Comparison of ENCODE assay signal across 12 cellular contexts in genomic region chrY:21240206-21240605, GRCh38.
A peak's percentile ranks its signal among the peaks of the same experiment; 100 is the strongest.
DNase-seq lines count a peak whose midpoint lies in the region; ATAC-seq and TF ChIP-seq lines count a peak whose summit lies in the region.
"Had no signal": no experiment of that assay in that cellular context is flagged by ENCODE, and none has a peak within 500 bp of the region (broad histone marks: within the 10 kb centered on the region; RNA-seq: fewer than 3 reads in every experiment).

No MANE protein-coding gene starts in this region.

- no peak for TF ChIP-seq CTCF in CD14-positive monocyte (IDR thresholded peaks at IDR 0.05)

- ATAC-seq in GM19452 (IDR thresholded peaks at IDR 0.05; ENCODE audit: unreplicated experiment), result peak; percentile 98
- ATAC-seq in HG03469 (IDR thresholded peaks at IDR 0.05; ENCODE audit: unreplicated experiment), result peak; percentile 97
- no peak for ATAC-seq in HG02852 (IDR thresholded peaks at IDR 0.05; ENCODE audit: unreplicated experiment)
- ATAC-seq in GM18867 (IDR thresholded peaks at IDR 0.05; ENCODE audit: unreplicated experiment), result no peak

- peaks cover 25% of the 10 kb centered on the region for H3K4me1 Mint-ChIP-seq in CD14-positive monocyte
- peaks cover 55% of the 10 kb centered on the region for H3K4me1 Mint-ChIP-seq in activated naive CD4-positive, alpha-beta T cell treated with anti-CD3 and anti-CD28 coated beads for 36 hours (ENCODE audit: low read depth)

- no peaks in the 10 kb centered on the region for H3K27me3 Mint-ChIP-seq in CD14-positive monocyte (ENCODE audit: low read depth in 3 of 3)
- H3K27me3 Mint-ChIP-seq in activated naive CD4-positive, alpha-beta T cell treated with anti-CD3 and anti-CD28 coated beads for 36 hours (ENCODE audit: low read depth), result no peaks in the 10 kb centered on the region

- DNase-seq in CD14-positive monocyte (ENCODE audit: low spot score) (peak; percentile 56), NOMO-1 (lab: John Stamatoyannopoulos, UW; ENCODE audit: unreplicated experiment in 2 of 2) (no peak)
- peak; percentile 54 for DNase-seq in activated naive CD4-positive, alpha-beta T cell treated with anti-CD3 and anti-CD28 coated beads for 36 hours
- DNase-seq in activated effector memory CD4-positive, alpha-beta T cell treated with Interleukin-2 at 50 U/mL for 16 hours, result no peak
- DNase-seq: activated effector memory CD4-positive, alpha-beta T cell treated with anti-CD3 and anti-CD28 coated beads, Interleukin-2, amount 50 U/mL, for 16 hours; heart right ventricle; NCI-H226; SW 1271 had no signal

- intact Hi-C loops in CD14-positive monocyte (cut with micrococcal nuclease), result no loop called here
- intact Hi-C loops in activated naive CD4-positive, alpha-beta T cell treated with anti-CD3 and anti-CD28 coated beads for 36 hours (cut with micrococcal nuclease), result loop anchor here (1.0 to 10.0 kb wide), 8 partner anchors 9 to 1498 kb away; partner anchors contain the start of gene KDM5D

- H3K27ac Mint-ChIP-seq in CD14-positive monocyte, result peak overlapping the region in 2 of 7 donors; percentile 86 to 93
- H3K27ac Mint-ChIP-seq in activated naive CD4-positive, alpha-beta T cell treated with anti-CD3 and anti-CD28 coated beads for 36 hours, result peak overlapping the region; percentile 94

- peaks cover 0 to 5% (median 0%) of the 10 kb centered on the region in 7 donors for H3K9me3 Mint-ChIP-seq in CD14-positive monocyte
- H3K9me3 Mint-ChIP-seq in activated naive CD4-positive, alpha-beta T cell treated with anti-CD3 and anti-CD28 coated beads for 36 hours, result peaks cover 6% of the 10 kb centered on the region

- peaks cover 0 to 3% of the 10 kb centered on the region in 2 donors for H3K36me3 Mint-ChIP-seq in CD14-positive monocyte
- peaks cover 7% of the 10 kb centered on the region for H3K36me3 Mint-ChIP-seq in activated naive CD4-positive, alpha-beta T cell treated with anti-CD3 and anti-CD28 coated beads for 36 hours (ENCODE audit: low read depth)

- CTCF ChIA-PET in activated naive CD4-positive, alpha-beta T cell treated with anti-CD3 and anti-CD28 coated beads for 36 hours (lab: Charles Lee), result no interaction called here

- no peak overlapping the region for H3K4me3 Mint-ChIP-seq in CD14-positive monocyte
- H3K4me3 Mint-ChIP-seq in activated naive CD4-positive, alpha-beta T cell treated with anti-CD3 and anti-CD28 coated beads for 36 hours, result peak overlapping the region; percentile 27

Comparison
In these comparisons a context has a peak if more than half of its experiments do, and no peak if none do; other contexts are left out.
1. DNase-seq: peak in CD14-positive monocyte (single experiment) and activated naive CD4-positive, alpha-beta T cell treated with anti-CD3 and anti-CD28 coated beads for 36 hours (single experiment); none in NOMO-1 (0 of 2) and activated effector memory CD4-positive, alpha-beta T cell treated with Interleukin-2 at 50 U/mL for 16 hours (single experiment).
2. ATAC-seq: peak in GM19452 (single experiment) and HG03469 (single experiment); none in HG02852 (single experiment) and GM18867 (single experiment).